In genomic region chr19:17086129-17086528, GRCh38 we compare ENCODE assay signal across 24 cellular contexts. TPM values are rescaled to one million over a fixed set of nuclear protein-coding genes. Genes with fewer than 3 reads are reported as not detected.
A peak's percentile ranks its signal among the peaks of the same experiment; 100 is the strongest.
DNase-seq lines count a peak whose midpoint lies in the region; ATAC-seq and TF ChIP-seq lines count a peak whose summit lies in the region.
"Had no signal": no experiment of that assay in that cellular context is flagged by ENCODE, and none has a peak within 500 bp of the region (broad histone marks: within the 10 kb centered on the region; RNA-seq: fewer than 3 reads in every experiment).

No MANE protein-coding gene starts in this region.

- peaks cover 9% of the 10 kb centered on the region for H3K4me1 ChIP-seq in body of pancreas
- H3K4me1 ChIP-seq in adrenal gland (replicated peaks in 1 of 2), result peaks cover 0 to 31% of the 10 kb centered on the region in 2 donors
- H3K4me1 ChIP-seq: parathyroid adenoma had no signal

- H3K36me3 ChIP-seq in body of pancreas (replicated peaks in 1 of 2; ENCODE audit: insufficient read depth in 1 of 2, low read depth in 2 of 2) (no peaks in the 10 kb centered on the region), adrenal gland (replicated peaks in 1 of 2) (peaks cover 0 to 3% of the 10 kb centered on the region in 2 donors)
- H3K36me3 ChIP-seq: uterus had no signal

- intact Hi-C loops in dorsolateral prefrontal cortex (cut with DNase I) (loop anchor here (5.0 kb wide), 1 partner anchor 41 kb away; no protein-coding TSS in a partner anchor), body of pancreas (cut with DNase I) (no loop called here), adrenal gland (cut with DNase I) (no loop called here)

- H3K9me3 Mint-ChIP-seq in IgD-negative memory B cell, result no peaks in the 10 kb centered on the region
- no peaks in the 10 kb centered on the region for H3K9me3 Mint-ChIP-seq in neural crest cell
- H3K9me3 Mint-ChIP-seq: stimulated activated naive CD8-positive, alpha-beta T cell treated with anti-CD3 and anti-CD28 coated beads, Interleukin-15, Interleukin-2, amounts not matched to agents 100 ng/mL and 50 ng/mL, for 24 hours had no signal

- H3K9me3 ChIP-seq in body of pancreas (no peaks in the 10 kb centered on the region), adrenal gland (replicated peaks in 1 of 3) (no peaks in the 10 kb centered on the region)
- H3K9me3 ChIP-seq: lower lobe of right lung, uterus had no signal

- H3K36me3 Mint-ChIP-seq in IgD-negative memory B cell, result peaks cover 2% of the 10 kb centered on the region
- H3K36me3 Mint-ChIP-seq in neural crest cell (ENCODE audit: low read depth), result no peaks in the 10 kb centered on the region

- TF ChIP-seq POLR2A in body of pancreas (IDR thresholded peaks at IDR 0.05) (no peak), adrenal gland (IDR thresholded peaks at IDR 0.05) (no peak)

- H3K4me3 Mint-ChIP-seq in IgD-negative memory B cell (no peak overlapping the region), neural crest cell (peak overlapping the region; percentile 45)
- H3K4me3 Mint-ChIP-seq: CD14-positive monocyte; stimulated activated naive CD8-positive, alpha-beta T cell treated with anti-CD3 and anti-CD28 coated beads, Interleukin-15, Interleukin-2, amounts not matched to agents 100 ng/mL and 50 ng/mL, for 24 hours had no signal

- no peak for ATAC-seq in body of pancreas
- ATAC-seq in GM18907 (IDR thresholded peaks at IDR 0.05; ENCODE audit: unreplicated experiment), result no peak
- ATAC-seq: lower lobe of right lung had no signal

- peak overlapping the region in 2 of 3 donors; percentile 34 to 73 for H3K27ac Mint-ChIP-seq in IgD-negative memory B cell
- H3K27ac Mint-ChIP-seq in neural crest cell (ENCODE audit: unreplicated experiment), result no peak overlapping the region
- H3K27ac Mint-ChIP-seq: stimulated activated naive CD8-positive, alpha-beta T cell treated with anti-CD3 and anti-CD28 coated beads, Interleukin-15, Interleukin-2, amounts not matched to agents 100 ng/mL and 50 ng/mL, for 24 hours had no signal

- H3K27me3 Mint-ChIP-seq in IgD-negative memory B cell, result no peaks in the 10 kb centered on the region
- H3K27me3 Mint-ChIP-seq in neural crest cell (ENCODE audit: low read depth), result no peaks in the 10 kb centered on the region
- H3K27me3 Mint-ChIP-seq: stimulated activated naive CD8-positive, alpha-beta T cell treated with anti-CD3 and anti-CD28 coated beads, Interleukin-15, Interleukin-2, amounts not matched to agents 100 ng/mL and 50 ng/mL, for 24 hours had no signal

- TF ChIP-seq CTCF in dorsolateral prefrontal cortex (IDR thresholded peaks at IDR 0.05 in 54 of 56, conservative IDR thresholded peaks at IDR 0.05 in 2 of 56; ENCODE audit: low read depth in 1 of 56, partially characterized antibody in 56 of 56) (peak in 2 of 56 donors; percentile 16 to 27), neural crest cell (conservative IDR thresholded peaks at IDR 0.05) (no peak), body of pancreas (IDR thresholded peaks at IDR 0.05) (no peak), adrenal gland (IDR thresholded peaks at IDR 0.05) (no peak)

- H3K4me1 Mint-ChIP-seq in IgD-negative memory B cell, result peaks cover 23 to 39% (median 34%) of the 10 kb centered on the region in 3 donors
- peaks cover 36% of the 10 kb centered on the region for H3K4me1 Mint-ChIP-seq in neural crest cell

- H3K27ac ChIP-seq in dorsolateral prefrontal cortex (peak overlapping the region; percentile 40 to 98 (median 86)), substantia nigra (ENCODE audit: low read depth, low read length, poor library complexity, severe bottlenecking) (peak overlapping the region; percentile 93), body of pancreas (no peak overlapping the region), adrenal gland (no peak overlapping the region)
- H3K27ac ChIP-seq: hepatocyte, lower lobe of right lung, parathyroid adenoma had no signal

- H3K4me3 ChIP-seq in dorsolateral prefrontal cortex (peak overlapping the region in 32 of 59 donors; percentile 2 to 48 (median 26)), body of pancreas (no peak overlapping the region), adrenal gland (no peak overlapping the region)
- H3K4me3 ChIP-seq: hepatocyte, lower lobe of right lung, skin epidermis, uterus had no signal

- 86 to 96% methylated on average over 13 of the region's 14 CpGs for WGBS in body of pancreas, 2 donors
- WGBS in adrenal gland, 4 donors, result 78 to 90% (median 88%) methylated on average over 13 to 14 of the region's 14 CpGs

- DNase-seq in dorsolateral prefrontal cortex, result peak; percentile 32 to 91 (median 88)
- peak; percentile 55 for DNase-seq in neural crest cell (ENCODE audit: low read depth, low spot score)
- DNase-seq in substantia nigra (lab: John Stamatoyannopoulos, UW), result peak in 48 of 49 donors; percentile 20 to 95 (median 80)
- DNase-seq in body of pancreas, result no peak
- DNase-seq in T1000 (lab: John Stamatoyannopoulos, UW), result no peak
- DNase-seq in adrenal gland, result no peak
- DNase-seq: activated CD4-positive, alpha-beta T cell treated with anti-CD3 and anti-CD28 coated beads, Interleukin-2, amount 50 U/mL, for 48 hours; activated T-cell treated with anti-CD3 and anti-CD28 coated beads for 4 hours; aorta; DMS 273 treated with DMSO at 0.1 percent for 48 hours; islet precursor cell; lower lobe of right lung; NCI-H1105 treated with DMSO at 0.1 percent for 48 hours; NCI-H2107; NCI-H510A; NK-92 treated with Interleukin-12 subunit alpha and Interleukin-12 subunit beta, amount 100 ng/mL, for 24 hours; uterus had no signal

- H3K27me3 ChIP-seq in dorsolateral prefrontal cortex (no peaks in the 10 kb centered on the region), body of pancreas (no peaks in the 10 kb centered on the region), adrenal gland (no peaks in the 10 kb centered on the region)
- H3K27me3 ChIP-seq: hepatocyte, uterus had no signal

RNA-seq across cellular contexts. Expression of gene MYO9B, which starts 10.6 kb away (rescaled TPM):
- 26.9 TPM for polyA plus RNA-seq in IgD-negative memory B cell
- 100 to 1,000 TPM in 63 of 120 experiments, 10 to 100 TPM in 57; 49.9 to 250 (median 101) TPM for total RNA-seq in dorsolateral prefrontal cortex
- total RNA-seq in neural crest cell, result 113 and 119 TPM in 2 replicates
- 10 to 100 TPM; 26.2 to 56.0 TPM for total RNA-seq in body of pancreas
- 100 to 1,000 TPM in 1 of 8 donors, 10 to 100 TPM in 7; 55.8 to 183 (median 86.3) TPM for total RNA-seq in adrenal gland
- polyA plus RNA-seq in adrenal gland, result 100 to 1,000 TPM in 1 of 3 donors, 10 to 100 TPM in 2; 29.9 to 236 (median 99.6) TPM

RNA-seq across cellular contexts. Expression of gene HAUS8, which starts 10.9 kb away (rescaled TPM):
- polyA plus RNA-seq in IgD-negative memory B cell (11.4 TPM), adrenal gland (10 to 100 TPM in 2 of 3 donors, 1 to 10 TPM in 1; 7.5 to 17.9 (median 17.5) TPM)
- total RNA-seq in dorsolateral prefrontal cortex (1 to 10 TPM; 1.9 to 8.7 (median 4.2) TPM), neural crest cell (36.5 and 46.4 TPM in 2 replicates), body of pancreas (1 to 10 TPM; 1.6 to 2.3 TPM), adrenal gland (10 to 100 TPM in 3 of 8 donors, 1 to 10 TPM in 5; 3.9 to 10.9 (median 9.0) TPM)

RNA-seq across cellular contexts. Expression of gene CPAMD8, which starts 59.5 kb away (rescaled TPM):
- polyA plus RNA-seq in IgD-negative memory B cell, result 5.1 TPM
- total RNA-seq in dorsolateral prefrontal cortex, result 10 to 100 TPM in 50 of 120 experiments, 1 to 10 TPM in 70; 2.6 to 39.0 (median 9.2) TPM
- 14.5 and 17.0 TPM in 2 replicates for total RNA-seq in neural crest cell
- total RNA-seq in body of pancreas, result 1 to 10 TPM; 2.0 to 5.2 TPM
- total RNA-seq in adrenal gland, result 10 to 100 TPM in 3 of 8 donors, 1 to 10 TPM in 5; 5.2 to 19.1 (median 9.2) TPM
- polyA plus RNA-seq in adrenal gland, result 10 to 100 TPM in 2 of 3 donors, 1 to 10 TPM in 1; 3.1 to 33.7 (median 18.6) TPM

Comparison
In these comparisons a context has a peak if more than half of its experiments do, and no peak if none do; other contexts are left out.
1. DNase-seq: peak in dorsolateral prefrontal cortex (10 of 10), neural crest cell (single experiment) and substantia nigra (48 of 49); none in body of pancreas (0 of 4), T1000 (single experiment) and adrenal gland (0 of 7).
2. H3K27ac ChIP-seq: peak in dorsolateral prefrontal cortex (59 of 59) and substantia nigra (single experiment); none in body of pancreas (0 of 4) and adrenal gland (0 of 5).
3. H3K4me3 ChIP-seq: peak in dorsolateral prefrontal cortex (32 of 59); none in body of pancreas (0 of 2) and adrenal gland (0 of 4).
4. intact Hi-C loops: an anchor here in dorsolateral prefrontal cortex (5.0 kb wide); none called in body of pancreas and adrenal gland.